In genomic region chr19:33132425-33132824, GRCh38 we compare ENCODE assay signal across 14 cellular contexts. TPM values are rescaled to one million over a fixed set of nuclear protein-coding genes. Genes with fewer than 3 reads are reported as not detected.
DNase-seq lines count a peak whose midpoint lies in the region; ATAC-seq and TF ChIP-seq lines count a peak whose summit lies in the region.
"Had no signal": no experiment of that assay in that cellular context is flagged by ENCODE, and none has a peak within 500 bp of the region (broad histone marks: within the 10 kb centered on the region; RNA-seq: fewer than 3 reads in every experiment).

No MANE protein-coding gene starts in this region.

- H2AFZ ChIP-seq in DND-41 (ENCODE audit: low read depth, low read length) = no peak overlapping the region

- H3K4me2 ChIP-seq in DND-41 (ENCODE audit: insufficient read depth, low read length) = no peak overlapping the region

- H3K9ac ChIP-seq in DND-41 (ENCODE audit: low read depth, low read length) = no peak overlapping the region
- no peak overlapping the region for H3K9ac ChIP-seq in colonic mucosa (ENCODE audit: low read depth in 2 of 2, low read length in 2 of 2)

- no peaks in the 10 kb centered on the region for H3K27me3 Mint-ChIP-seq in HFFc6 (ENCODE audit: insufficient read depth)
- no peaks in the 10 kb centered on the region for H3K27me3 Mint-ChIP-seq in stimulated activated naive CD8-positive, alpha-beta T cell treated with anti-CD3 and anti-CD28 coated beads, Interleukin-15, amount 100 ng/mL, for 72 hours

- peak; percentile 50 for TF ChIP-seq CTCF in DND-41 (IDR thresholded peaks at IDR 0.05; ENCODE audit: borderline replicate concordance, extremely low read depth, low read length, poor library complexity, severe bottlenecking)
- peak; percentile 60; the same call in 1 of the 2 replicates for TF ChIP-seq CTCF in HFFc6 (IDR thresholded peaks at IDR 0.05)
- peak; percentile 62 for TF ChIP-seq CTCF in brain microvascular endothelial cell (IDR thresholded peaks at IDR 0.05; ENCODE audit: low read depth, low read length, missing control alignments)
- TF ChIP-seq CTCF in colonic mucosa (IDR thresholded peaks at IDR 0.05) = no peak

- intact Hi-C loops in colonic mucosa (cut with DNase I) = no loop called here

- H3K36me3 ChIP-seq in DND-41 (ENCODE audit: insufficient read depth, low read length) = peaks cover 15% of the 10 kb centered on the region
- peaks cover 9% of the 10 kb centered on the region for H3K36me3 ChIP-seq in brain microvascular endothelial cell (replicated peaks)
- H3K36me3 ChIP-seq in MG63 = peaks cover 10% of the 10 kb centered on the region
- peaks cover 6% of the 10 kb centered on the region for H3K36me3 ChIP-seq in colonic mucosa

- H3K4me3 ChIP-seq in DND-41 (ENCODE audit: low read depth in 1 of 2, low read length in 2 of 2) (no peak overlapping the region), brain microvascular endothelial cell (ENCODE audit: low read depth, low read length) (no peak overlapping the region), MG63 (no peak overlapping the region), colonic mucosa (no peak overlapping the region)
- H3K4me3 ChIP-seq: gastroesophageal sphincter had no signal

- no peaks in the 10 kb centered on the region for H3K9me3 ChIP-seq in DND-41 (ENCODE audit: insufficient read depth, low read length, severe bottlenecking)
- H3K9me3 ChIP-seq in MG63 = no peaks in the 10 kb centered on the region
- no peaks in the 10 kb centered on the region for H3K9me3 ChIP-seq in colonic mucosa
- H3K9me3 ChIP-seq: gastroesophageal sphincter had no signal

- H3K27ac ChIP-seq in DND-41 (ENCODE audit: low read length) = no peak overlapping the region
- no peak overlapping the region for H3K27ac ChIP-seq in brain microvascular endothelial cell
- H3K27ac ChIP-seq in colonic mucosa = no peak overlapping the region
- H3K27ac ChIP-seq: gastroesophageal sphincter had no signal

- H3K27ac Mint-ChIP-seq in HFFc6 = no peak overlapping the region
- H3K27ac Mint-ChIP-seq in stimulated activated naive CD8-positive, alpha-beta T cell treated with anti-CD3 and anti-CD28 coated beads, Interleukin-15, amount 100 ng/mL, for 72 hours = peak overlapping the region in 1 of 2 donors; percentile 34

- peaks cover 6% of the 10 kb centered on the region for H3K4me1 Mint-ChIP-seq in HFFc6 (ENCODE audit: low read depth)
- H3K4me1 Mint-ChIP-seq in stimulated activated naive CD8-positive, alpha-beta T cell treated with anti-CD3 and anti-CD28 coated beads, Interleukin-15, amount 100 ng/mL, for 72 hours = peaks cover 17% of the 10 kb centered on the region

- no peaks in the 10 kb centered on the region for H3K79me2 ChIP-seq in DND-41 (ENCODE audit: insufficient read depth, low read length)

- no peaks in the 10 kb centered on the region for H3K9me3 Mint-ChIP-seq in HFFc6
- no peaks in the 10 kb centered on the region for H3K9me3 Mint-ChIP-seq in stimulated activated naive CD8-positive, alpha-beta T cell treated with anti-CD3 and anti-CD28 coated beads, Interleukin-15, amount 100 ng/mL, for 72 hours

- H3K4me1 ChIP-seq in DND-41 (ENCODE audit: insufficient read depth, low read length) (no peaks in the 10 kb centered on the region), colonic mucosa (no peaks in the 10 kb centered on the region)

- H3K27me3 ChIP-seq in DND-41 (ENCODE audit: insufficient read depth, low read length, poor library complexity) (no peaks in the 10 kb centered on the region), brain microvascular endothelial cell (replicated peaks) (no peaks in the 10 kb centered on the region), MG63 (no peaks in the 10 kb centered on the region), colonic mucosa (no peaks in the 10 kb centered on the region)

- DNase-seq in DND-41 = peak; percentile 10
- no peak for DNase-seq in HFFc6
- DNase-seq in brain microvascular endothelial cell = no peak
- no peak for DNase-seq in left lobe of liver (ENCODE audit: low spot score)
- DNase-seq in MG63 = no peak
- DNase-seq in colonic mucosa = no peak
- DNase-seq in stimulated activated naive CD8-positive, alpha-beta T cell treated with anti-CD3 and anti-CD28 coated beads, Interleukin-15, amount 100 ng/mL, for 72 hours = no peak
- DNase-seq in T-helper 9 cell = no peak
- DNase-seq: left ventricle myocardium superior, MV-4-11, NCI-H526 had no signal

- no peak overlapping the region for H3K4me3 Mint-ChIP-seq in HFFc6
- H3K4me3 Mint-ChIP-seq in stimulated activated naive CD8-positive, alpha-beta T cell treated with anti-CD3 and anti-CD28 coated beads, Interleukin-15, amount 100 ng/mL, for 72 hours = no peak overlapping the region

- H4K20me1 ChIP-seq in DND-41 (ENCODE audit: insufficient read depth, low read length) = no peaks in the 10 kb centered on the region

- ATAC-seq in DND-41 (ENCODE audit: insufficient read depth, low read depth) (peak; percentile 64), left lobe of liver (peak; percentile 37)
- ATAC-seq in stimulated activated naive CD8-positive, alpha-beta T cell treated with anti-CD3 and anti-CD28 coated beads, Interleukin-15, amount 100 ng/mL, for 72 hours = no peak
- ATAC-seq: gastroesophageal sphincter, left ventricle myocardium superior had no signal

- in situ Hi-C loops in brain microvascular endothelial cell (cut with HindIII; ENCODE audit: low pct_ligation_motif_present, low sequenced_read_pairs) = no loop called here

- peaks cover 7% of the 10 kb centered on the region; the same call in 1 of the 2 replicates for H3K36me3 Mint-ChIP-seq in HFFc6 (ENCODE audit: low read depth)

RNA-seq across cellular contexts. Expression of gene WDR88, which starts 0.5 kb away (rescaled TPM):
- not detected for total RNA-seq in HFFc6 (2021; fragmentation: NEBNext Ultra II Directional; extraction: Animal tissue kit (Norgen Biotek cat#: 25700))
- not detected for total RNA-seq in left lobe of liver
- not detected in 2 replicates for total RNA-seq in MG63 (2014; rRNA removed; shearing (Covaris generic); ENCODE audit: low replicate concordance)
- total RNA-seq in colonic mucosa = not detected
- total RNA-seq: cerebellum, gastroesophageal sphincter, left ventricle myocardium superior, SK-MEL-5 had no signal

RNA-seq across cellular contexts. Expression of gene GPATCH1, which starts 51.4 kb away (rescaled TPM):
- 1 to 10 TPM; 5.9 to 7.8 (median 7.0) TPM for total RNA-seq in HFFc6 (2021; fragmentation: NEBNext Ultra II Directional; extraction: Animal tissue kit (Norgen Biotek cat#: 25700))
- total RNA-seq in left lobe of liver (4.0 TPM), colonic mucosa (10 to 100 TPM; 10.0 to 10.9 TPM)
- total RNA-seq in MG63 (2014; rRNA removed; shearing (Covaris generic); ENCODE audit: low replicate concordance) = 6.4 and 6.5 TPM in 2 replicates
